ENCODE assay signal across 8 cellular contexts in genomic region chr5:119070578-119070827, GRCh38. TPM values are rescaled to one million over a fixed set of nuclear protein-coding genes. Genes with fewer than 3 reads are reported as not detected.
DNase-seq lines count a peak whose midpoint lies in the region; ATAC-seq and FAIRE-seq lines count a peak whose summit lies in the region.

No MANE protein-coding gene starts in this region.

- H3K27ac Mint-ChIP-seq in IgD-negative memory B cell, result peak overlapping the region; percentile 97 to 100 (median 100)
- H3K27ac Mint-ChIP-seq in activated naive CD8-positive, alpha-beta T cell, result peak overlapping the region; percentile 98

- ATAC-seq in GM21723 (IDR thresholded peaks at IDR 0.05; ENCODE audit: unreplicated experiment), result peak; percentile 57

- H3K4me1 ChIP-seq in iPS DF 6.9 (ENCODE audit: control insufficient read depth, insufficient read depth, low read length) (0 out of 2 replicates have a peak, but pooled peaks cover 1% of the 10 kb centered on the region), small intestine (ENCODE audit: control insufficient read depth in 2 of 2, insufficient read depth in 1 of 2, low read depth in 1 of 2, low read length in 1 of 2) (peaks cover 0 to 3% of the 10 kb centered on the region in 2 donors)

- no peaks in the 10 kb centered on the region for H3K9me3 Mint-ChIP-seq in IgD-negative memory B cell
- H3K9me3 Mint-ChIP-seq in activated naive CD8-positive, alpha-beta T cell (ENCODE audit: low read depth), result no peaks in the 10 kb centered on the region

- no peaks in the 10 kb centered on the region for H3K9me3 ChIP-seq in iPS DF 6.9 (ENCODE audit: control insufficient read depth, insufficient read depth, low read length)
- H3K9me3 ChIP-seq in small intestine (ENCODE audit: control insufficient read depth, low read depth), result no peaks in the 10 kb centered on the region

- no peaks in the 10 kb centered on the region for H3K27me3 ChIP-seq in iPS DF 6.9 (ENCODE audit: control insufficient read depth, insufficient read depth, low read length)
- no peaks in the 10 kb centered on the region for H3K27me3 ChIP-seq in small intestine (ENCODE audit: control insufficient read depth in 2 of 2, insufficient read depth in 2 of 2, low read length in 2 of 2)

- H3K27me3 Mint-ChIP-seq in IgD-negative memory B cell, result no peaks in the 10 kb centered on the region
- H3K27me3 Mint-ChIP-seq in activated naive CD8-positive, alpha-beta T cell, result no peaks in the 10 kb centered on the region

- H3K4me1 Mint-ChIP-seq in IgD-negative memory B cell, result peaks cover 20 to 27% (median 27%) of the 10 kb centered on the region in 3 donors
- H3K4me1 Mint-ChIP-seq in activated naive CD8-positive, alpha-beta T cell (ENCODE audit: low read depth), result peaks cover 40% of the 10 kb centered on the region

- DNase-seq in NCI-H1694 (lab: John Stamatoyannopoulos, UW), result peak; percentile 83
- no peak for DNase-seq in NCI-H1694 treated with DMSO at 0.1 percent for 48 hours (lab: John Stamatoyannopoulos, UW)
- no peak for DNase-seq in iPS DF 6.9 (ENCODE audit: low read depth, low spot score)
- peak; percentile 95 for DNase-seq in small intestine
- no peak for DNase-seq in UCSD-AML1 (lab: John Stamatoyannopoulos, UW; ENCODE audit: unreplicated experiment)

- no CpG with 5 or more reads among the region's 9 CpGs for WGBS in iPS DF 6.9 (ENCODE audit: insufficient coverage, insufficient read length)
- WGBS in small intestine, 3 donors, result 0% methylated on average over 9 of the region's 9 CpGs

- H3K4me3 ChIP-seq in iPS DF 6.9 (ENCODE audit: low read length), result peak overlapping the region; percentile 63; the same call in 1 of the 2 replicates
- peak overlapping the region; percentile 34 to 89 for H3K4me3 ChIP-seq in small intestine (ENCODE audit: low read depth in 1 of 2, low read length in 2 of 2)

- no peak for FAIRE-seq in small intestine (lab: Jason Lieb, UNC)

- H3K36me3 ChIP-seq in iPS DF 6.9 (ENCODE audit: control insufficient read depth, insufficient read depth, low read length) (no peaks in the 10 kb centered on the region), small intestine (ENCODE audit: control insufficient read depth in 2 of 2, insufficient read depth in 2 of 2, low read length in 2 of 2) (no peaks in the 10 kb centered on the region)

- no peak overlapping the region for H3K27ac ChIP-seq in iPS DF 6.9 (ENCODE audit: low read length)
- H3K27ac ChIP-seq in small intestine (ENCODE audit: low read depth in 1 of 2, low read length in 1 of 2), result peak overlapping the region; percentile 94 to 99

- H3K36me3 Mint-ChIP-seq in IgD-negative memory B cell, result peaks cover 2% of the 10 kb centered on the region
- peaks cover 7% of the 10 kb centered on the region for H3K36me3 Mint-ChIP-seq in activated naive CD8-positive, alpha-beta T cell

- peak overlapping the region; percentile 95 to 100 (median 99) for H3K4me3 Mint-ChIP-seq in IgD-negative memory B cell
- peak overlapping the region; percentile 97 for H3K4me3 Mint-ChIP-seq in activated naive CD8-positive, alpha-beta T cell

RNA-seq across cellular contexts. Expression of gene DMXL1, which starts 0.4 kb away (rescaled TPM):
- 41.0 TPM for polyA plus RNA-seq in IgD-negative memory B cell
- polyA plus RNA-seq in small intestine, result 10 to 100 TPM in 2 of 3 donors, 1 to 10 TPM in 1; 8.1 to 33.1 (median 14.6) TPM

Comparison
In these comparisons a context has a peak if more than half of its experiments do, and no peak if none do; other contexts are left out.
1. DNase-seq: peak in NCI-H1694 (single experiment) and small intestine (single experiment); none in NCI-H1694 treated with DMSO at 0.1 percent for 48 hours (single experiment), iPS DF 6.9 (single experiment) and UCSD-AML1 (single experiment).